Comparison of ENCODE assay signal across 16 cellular contexts in the genomic region with DNA sequence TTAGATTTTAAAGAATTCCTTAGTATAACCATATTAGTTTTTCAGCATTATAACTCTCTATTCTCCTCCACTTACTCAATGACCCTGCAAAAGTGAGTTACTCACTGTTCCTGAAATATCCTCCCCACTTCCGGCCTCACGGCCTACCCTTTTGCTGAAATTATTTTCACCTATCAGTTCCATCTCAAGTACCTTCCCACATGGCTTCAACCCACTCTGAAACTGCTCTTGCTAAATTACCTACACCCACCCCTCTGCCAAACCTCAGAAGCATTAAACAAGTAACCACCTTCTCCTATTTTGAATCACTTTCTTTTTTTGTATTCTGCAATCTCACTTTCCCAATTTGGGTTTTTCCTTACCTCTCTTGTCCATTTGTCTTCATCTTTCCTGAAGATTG. TPM values are rescaled to one million over a fixed set of nuclear protein-coding genes. Genes with fewer than 3 reads are reported as not detected.
DNase-seq lines count a peak whose midpoint lies in the region; ATAC-seq, FAIRE-seq and TF ChIP-seq lines count a peak whose summit lies in the region.
"Had no signal": no experiment of that assay in that cellular context is flagged by ENCODE, and none has a peak within 500 bp of the region (broad histone marks: within the 10 kb centered on the region; RNA-seq: fewer than 3 reads in every experiment).

No MANE protein-coding gene starts in this region.

- in situ Hi-C loops in KBM-7 (cut with MboI; ENCODE audit: low pct_unique_long_range_greater_than_20kb, low sequenced_read_pairs) (no loop called here), brain microvascular endothelial cell (cut with HindIII; ENCODE audit: low pct_ligation_motif_present, low sequenced_read_pairs) (no loop called here)

- no peaks in the 10 kb centered on the region for H3K27me3 ChIP-seq in brain microvascular endothelial cell (replicated peaks)
- H3K27me3 ChIP-seq in spleen (replicated peaks in 1 of 7) = no peaks in the 10 kb centered on the region
- H3K27me3 ChIP-seq: BLaER1, right lobe of liver had no signal

- H3K27ac ChIP-seq in HEK293 (ENCODE audit: extremely low read depth, low read depth, low read length) = no peak overlapping the region
- no peak overlapping the region for H3K27ac ChIP-seq in brain microvascular endothelial cell
- no peak overlapping the region for H3K27ac ChIP-seq in spleen
- H3K27ac ChIP-seq: BLaER1, right lobe of liver, RWPE1 had no signal

- WGBS in spleen, 5 donors = 58 to 68% (median 60%) methylated on average over 2 of the region's 2 CpGs

- no peak for TF ChIP-seq POLR2A in spleen (IDR thresholded peaks at IDR 0.05)

- intact Hi-C loops in spleen (cut with DNase I; ENCODE audit: low total_unique reads) = no loop called here

- ATAC-seq in GM18867 (IDR thresholded peaks at IDR 0.05; ENCODE audit: unreplicated experiment) = peak; percentile 59
- ATAC-seq: right lobe of liver had no signal

- DNase-seq in GM12865 (ENCODE audit: low read depth) = peak; percentile 45
- peak; percentile 10 for DNase-seq in KBM-7
- no peak for DNase-seq in brain microvascular endothelial cell
- no peak for DNase-seq in spleen
- DNase-seq in D721Med (ENCODE audit: insufficient read length, low spot score) = no peak
- DNase-seq in AG08395 (ENCODE audit: low spot score) = no peak
- DNase-seq: erythroblast, NCI-H1417 treated with DMSO at 0.1 percent for 48 hours, NCI-H510A, right lobe of liver had no signal

- POLR2A ChIA-PET in HEK293 (lab: Yijun Ruan, JAX) = no interaction called here

- no peaks in the 10 kb centered on the region for H3K4me1 ChIP-seq in HEK293 (ENCODE audit: control insufficient read depth, insufficient read depth, low read length)
- H3K4me1 ChIP-seq in spleen = no peaks in the 10 kb centered on the region
- H3K4me1 ChIP-seq: BLaER1, right lobe of liver had no signal

- no peak for FAIRE-seq in D721Med (lab: Jason Lieb, UNC)

- H3K9me3 ChIP-seq in HEK293 (ENCODE audit: control insufficient read depth, insufficient read depth, low read depth, low read length) (no peaks in the 10 kb centered on the region), spleen (no peaks in the 10 kb centered on the region)
- H3K9me3 ChIP-seq: right lobe of liver had no signal

- H3K4me3 ChIP-seq in GM12865 (ENCODE audit: low read depth, low read length) (no peak overlapping the region), HEK293 (ENCODE audit: low read depth, low read length) (no peak overlapping the region), brain microvascular endothelial cell (ENCODE audit: low read depth, low read length) (no peak overlapping the region), spleen (no peak overlapping the region)
- H3K4me3 ChIP-seq: BLaER1, right lobe of liver had no signal

- TF ChIP-seq CTCF in GM12865 (IDR thresholded peaks at IDR 0.05; ENCODE audit: insufficient read depth, low read depth, low read length, missing control alignments) (no peak), HEK293 (tag by site-specific recombination; IDR thresholded peaks at IDR 0.05) (no peak), brain microvascular endothelial cell (IDR thresholded peaks at IDR 0.05; ENCODE audit: low read depth, low read length, missing control alignments) (no peak), spleen (IDR thresholded peaks at IDR 0.05 in 8 of 11, conservative IDR thresholded peaks at IDR 0.05 in 3 of 11) (no peak), D721Med (IDR thresholded peaks at IDR 0.05; ENCODE audit: insufficient read depth, missing control alignments) (no peak)

- no peaks in the 10 kb centered on the region for H3K36me3 ChIP-seq in HEK293 (ENCODE audit: control insufficient read depth in 2 of 2, insufficient read depth in 1 of 2, low read length in 2 of 2)
- no peaks in the 10 kb centered on the region for H3K36me3 ChIP-seq in brain microvascular endothelial cell (replicated peaks)
- no peaks in the 10 kb centered on the region for H3K36me3 ChIP-seq in spleen
- H3K36me3 ChIP-seq: BLaER1, right lobe of liver had no signal

- CTCF ChIA-PET in HEK293 (lab: Yijun Ruan, JAX) = no interaction called here

TF ChIP-seq in HEK293, 187 proteins besides CTCF, POLR2A, EP300 and RAD21:
- TF ChIP-seq, protein P1, sequence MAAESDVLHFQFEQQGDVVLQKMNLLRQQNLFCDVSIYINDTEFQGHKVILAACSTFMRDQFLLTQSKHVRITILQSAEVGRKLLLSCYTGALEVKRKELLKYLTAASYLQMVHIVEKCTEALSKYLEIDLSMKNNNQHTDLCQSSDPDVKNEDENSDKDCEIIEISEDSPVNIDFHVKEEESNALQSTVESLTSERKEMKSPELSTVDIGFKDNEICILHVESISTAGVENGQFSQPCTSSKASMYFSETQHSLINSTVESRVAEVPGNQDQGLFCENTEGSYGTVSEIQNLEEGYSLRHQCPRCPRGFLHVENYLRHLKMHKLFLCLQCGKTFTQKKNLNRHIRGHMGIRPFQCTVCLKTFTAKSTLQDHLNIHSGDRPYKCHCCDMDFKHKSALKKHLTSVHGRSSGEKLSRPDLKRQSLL (tag by site-specific recombination; IDR thresholded peaks at IDR 0.05) = no peak
- TF ChIP-seq ZNF629 (tag by site-specific recombination; IDR thresholded peaks at IDR 0.05) = no peak
- peak; percentile 81 for TF ChIP-seq EGR2 (tag by site-specific recombination; IDR thresholded peaks at IDR 0.05; ENCODE audit: low read depth)
- TF ChIP-seq HOXC10 (CRISPR knock-in tag; IDR thresholded peaks at IDR 0.05) = no peak
- no peak for TF ChIP-seq ZBTB17 (tag by site-specific recombination; IDR thresholded peaks at IDR 0.05)
- TF ChIP-seq ZNF580 (tag by site-specific recombination; IDR thresholded peaks at IDR 0.05) = no peak
- TF ChIP-seq ZFP41 (tag by site-specific recombination; IDR thresholded peaks at IDR 0.05; ENCODE audit: borderline replicate concordance) = no peak
- TF ChIP-seq ZNF555 (tag by site-specific recombination; conservative IDR thresholded peaks at IDR 0.05) = no peak
- TF ChIP-seq ZNF211 (tag by site-specific recombination; IDR thresholded peaks at IDR 0.05; ENCODE audit: low read depth) = no peak
- no peak for TF ChIP-seq ZNF350 (tag by site-specific recombination; IDR thresholded peaks at IDR 0.05)
- TF ChIP-seq ZNF560 (tag by site-specific recombination; IDR thresholded peaks at IDR 0.05; ENCODE audit: borderline replicate concordance) = no peak
- TF ChIP-seq ZFHX2 (tag by site-specific recombination; conservative IDR thresholded peaks at IDR 0.05) = peak; percentile 52
- no peak for TF ChIP-seq REPIN1 (tag by site-specific recombination; IDR thresholded peaks at IDR 0.05; ENCODE audit: low read depth)
- no peak for TF ChIP-seq ZNF37A (tag by site-specific recombination; IDR thresholded peaks at IDR 0.05)
- TF ChIP-seq, protein P2, sequence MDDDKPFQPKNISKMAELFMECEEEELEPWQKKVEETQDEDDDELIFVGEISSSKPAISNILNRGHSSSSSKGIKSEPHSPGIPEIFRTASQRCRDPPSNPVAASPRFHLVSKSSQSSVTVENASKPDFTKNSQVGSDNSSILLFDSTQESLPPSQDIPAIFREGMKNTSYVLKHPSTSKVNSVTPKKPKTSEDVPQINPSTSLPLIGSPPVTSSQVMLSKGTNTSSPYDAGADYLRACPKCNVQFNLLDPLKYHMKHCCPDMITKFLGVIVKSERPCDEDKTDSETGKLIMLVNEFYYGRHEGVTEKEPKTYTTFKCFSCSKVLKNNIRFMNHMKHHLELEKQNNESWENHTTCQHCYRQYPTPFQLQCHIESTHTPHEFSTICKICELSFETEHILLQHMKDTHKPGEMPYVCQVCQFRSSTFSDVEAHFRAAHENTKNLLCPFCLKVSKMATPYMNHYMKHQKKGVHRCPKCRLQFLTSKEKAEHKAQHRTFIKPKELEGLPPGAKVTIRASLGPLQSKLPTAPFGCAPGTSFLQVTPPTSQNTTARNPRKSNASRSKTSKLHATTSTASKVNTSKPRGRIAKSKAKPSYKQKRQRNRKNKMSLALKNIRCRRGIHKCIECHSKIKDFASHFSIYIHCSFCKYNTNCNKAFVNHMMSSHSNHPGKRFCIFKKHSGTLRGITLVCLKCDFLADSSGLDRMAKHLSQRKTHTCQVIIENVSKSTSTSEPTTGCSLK (tag by site-specific recombination; IDR thresholded peaks at IDR 0.05) = no peak

RNA-seq across cellular contexts. Expression of gene OR5P2, which starts 37.7 kb away (rescaled TPM):
- not detected for total RNA-seq in spleen
- not detected for polyA plus RNA-seq in spleen
- total RNA-seq: HT-29, right lobe of liver had no signal
- polyA plus RNA-seq: neural cell had no signal

RNA-seq across cellular contexts. Expression of gene OVCH2, which starts 52.7 kb away (rescaled TPM):
- total RNA-seq in spleen = not detected
- not detected for polyA plus RNA-seq in spleen
- total RNA-seq: HT-29, right lobe of liver had no signal
- polyA plus RNA-seq: neural cell had no signal

Comparison
In these comparisons a context has a peak if more than half of its experiments do, and no peak if none do; other contexts are left out.
1. DNase-seq: peak in GM12865 (single experiment) and KBM-7 (single experiment); none in brain microvascular endothelial cell (single experiment), spleen (single experiment), D721Med (single experiment) and AG08395 (single experiment).